1 cellular context compared by ENCODE assay signal in the genomic region with DNA sequence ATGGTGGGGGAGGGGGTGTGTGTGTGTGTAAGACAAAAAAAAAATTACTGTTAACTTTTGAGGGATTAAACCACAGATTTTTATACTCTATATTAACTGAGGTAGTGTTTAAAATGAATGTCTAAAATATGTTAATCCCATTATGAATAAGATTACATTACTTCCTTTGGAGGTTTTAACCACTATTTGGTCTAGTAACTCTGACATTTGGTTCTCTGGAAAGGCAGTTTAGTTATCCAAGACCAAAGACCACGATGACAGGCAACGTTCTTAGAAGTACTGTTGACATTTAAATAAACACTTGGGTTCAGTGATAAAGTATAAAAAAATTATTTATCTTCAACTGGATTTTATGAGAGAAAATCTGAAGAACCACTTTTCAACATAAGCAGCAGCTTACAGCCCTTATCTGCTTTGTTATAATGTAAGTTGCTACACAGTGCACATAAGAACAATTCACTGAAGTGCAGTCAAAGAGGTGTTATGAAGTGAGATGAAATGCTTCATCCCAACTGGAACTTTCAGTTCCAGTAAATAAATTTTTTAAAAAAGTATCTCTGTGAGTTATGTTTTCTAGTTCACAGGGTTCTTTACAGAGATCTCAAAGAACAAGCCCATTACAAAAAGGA.
TF ChIP-seq lines count a peak whose summit lies in the region.

No MANE protein-coding gene starts in this region.

TF ChIP-seq in HepG2, 621 proteins besides CTCF, POLR2A, EP300 and RAD21 (continued from another document):
- TF ChIP-seq, protein P1, sequence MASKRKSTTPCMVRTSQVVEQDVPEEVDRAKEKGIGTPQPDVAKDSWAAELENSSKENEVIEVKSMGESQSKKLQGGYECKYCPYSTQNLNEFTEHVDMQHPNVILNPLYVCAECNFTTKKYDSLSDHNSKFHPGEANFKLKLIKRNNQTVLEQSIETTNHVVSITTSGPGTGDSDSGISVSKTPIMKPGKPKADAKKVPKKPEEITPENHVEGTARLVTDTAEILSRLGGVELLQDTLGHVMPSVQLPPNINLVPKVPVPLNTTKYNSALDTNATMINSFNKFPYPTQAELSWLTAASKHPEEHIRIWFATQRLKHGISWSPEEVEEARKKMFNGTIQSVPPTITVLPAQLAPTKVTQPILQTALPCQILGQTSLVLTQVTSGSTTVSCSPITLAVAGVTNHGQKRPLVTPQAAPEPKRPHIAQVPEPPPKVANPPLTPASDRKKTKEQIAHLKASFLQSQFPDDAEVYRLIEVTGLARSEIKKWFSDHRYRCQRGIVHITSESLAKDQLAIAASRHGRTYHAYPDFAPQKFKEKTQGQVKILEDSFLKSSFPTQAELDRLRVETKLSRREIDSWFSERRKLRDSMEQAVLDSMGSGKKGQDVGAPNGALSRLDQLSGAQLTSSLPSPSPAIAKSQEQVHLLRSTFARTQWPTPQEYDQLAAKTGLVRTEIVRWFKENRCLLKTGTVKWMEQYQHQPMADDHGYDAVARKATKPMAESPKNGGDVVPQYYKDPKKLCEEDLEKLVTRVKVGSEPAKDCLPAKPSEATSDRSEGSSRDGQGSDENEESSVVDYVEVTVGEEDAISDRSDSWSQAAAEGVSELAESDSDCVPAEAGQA (IDR thresholded peaks at IDR 0.05; ENCODE audit: low read depth): no peak
- TF ChIP-seq, protein P1 (CRISPR knock-in tag; IDR thresholded peaks at IDR 0.05; ENCODE audit: borderline replicate concordance): no peak
